ENCODE assay signal across 15 cellular contexts in genomic region chr1:114854693-114855320, GRCh38. TPM values are rescaled to one million over a fixed set of nuclear protein-coding genes. Genes with fewer than 3 reads are reported as not detected.
A peak's percentile ranks its signal among the peaks of the same experiment; 100 is the strongest.
DNase-seq lines count a peak whose midpoint lies in the region; ATAC-seq and TF ChIP-seq lines count a peak whose summit lies in the region.
"Had no signal": no experiment of that assay in that cellular context is flagged by ENCODE, and none has a peak within 500 bp of the region (broad histone marks: within the 10 kb centered on the region; RNA-seq: fewer than 3 reads in every experiment).

SYCP1 (plus strand) TSS chr1:114854863; CDS start chr1:114855465, 602 bp downstream.

- peaks cover 2% of the 10 kb centered on the region for H3K4me1 Mint-ChIP-seq in activated CD4-positive, alpha-beta T cell treated with anti-CD3 and anti-CD28 coated beads, Interleukin-2, amount 10 ng/mL, durations not matched to agents 7 days and 5 days
- H3K4me1 Mint-ChIP-seq in activated B cell treated with CpG ODN at 0.5 μM for 24 hours, result peaks cover 6% of the 10 kb centered on the region

- H3K9me3 ChIP-seq in skeletal muscle tissue (ENCODE audit: control insufficient read depth in 3 of 3, low read length in 3 of 3), result no peaks in the 10 kb centered on the region
- no peaks in the 10 kb centered on the region for H3K9me3 ChIP-seq in ascending aorta
- H3K9me3 ChIP-seq: neutrophil had no signal

- CTCF ChIA-PET in activated CD4-positive, alpha-beta T cell treated with anti-CD3 and anti-CD28 coated beads, Interleukin-2, amount 10 ng/mL, durations not matched to agents 7 days and 5 days (lab: Charles Lee), result no interaction called here
- CTCF ChIA-PET in activated B cell treated with CpG ODN at 0.5 μM for 24 hours (lab: Charles Lee), result no interaction called here

- H3K4me3 ChIP-seq in fibroblast of villous mesenchyme (ENCODE audit: low read depth, low read length) (peak within 1 kb of the TSS; percentile 2), skeletal muscle tissue (ENCODE audit: low read length in 3 of 3) (peak within 1 kb of the TSS in 2 of 3 donors; percentile 20 to 23), ascending aorta (no peak within 1 kb of the TSS)

- peaks cover 35% of the 10 kb centered on the region for H3K27me3 Mint-ChIP-seq in activated CD4-positive, alpha-beta T cell treated with anti-CD3 and anti-CD28 coated beads, Interleukin-2, amount 10 ng/mL, durations not matched to agents 7 days and 5 days
- H3K27me3 Mint-ChIP-seq in activated B cell treated with CpG ODN at 0.5 μM for 24 hours, result peaks cover 19% of the 10 kb centered on the region

- peak within 1 kb of the TSS; percentile 51 for H3K4me3 Mint-ChIP-seq in activated CD4-positive, alpha-beta T cell treated with anti-CD3 and anti-CD28 coated beads, Interleukin-2, amount 10 ng/mL, durations not matched to agents 7 days and 5 days
- H3K4me3 Mint-ChIP-seq in activated B cell treated with CpG ODN at 0.5 μM for 24 hours, result peak within 1 kb of the TSS; percentile 25

- no peaks in the 10 kb centered on the region for H3K36me3 ChIP-seq in skeletal muscle tissue (ENCODE audit: control insufficient read depth in 3 of 3, insufficient read depth in 3 of 3, low read length in 3 of 3)
- no peaks in the 10 kb centered on the region for H3K36me3 ChIP-seq in ascending aorta
- H3K36me3 ChIP-seq: neutrophil had no signal

- POLR2A ChIA-PET in activated CD4-positive, alpha-beta T cell treated with anti-CD3 and anti-CD28 coated beads, Interleukin-2, amount 10 ng/mL, durations not matched to agents 7 days and 5 days (lab: Charles Lee), result no interaction called here
- POLR2A ChIA-PET in activated B cell treated with CpG ODN at 0.5 μM for 24 hours (lab: Charles Lee), result no interaction called here

- intact Hi-C loops in activated B cell treated with CpG ODN at 0.5 μM for 24 hours (cut with micrococcal nuclease) (no loop called here), ascending aorta (cut with DNase I) (no loop called here)

- no peaks in the 10 kb centered on the region for H3K9me3 Mint-ChIP-seq in activated CD4-positive, alpha-beta T cell treated with anti-CD3 and anti-CD28 coated beads, Interleukin-2, amount 10 ng/mL, durations not matched to agents 7 days and 5 days
- no peaks in the 10 kb centered on the region for H3K9me3 Mint-ChIP-seq in activated B cell treated with CpG ODN at 0.5 μM for 24 hours

- ATAC-seq in activated B cell treated with CpG ODN at 0.5 μM for 24 hours (ENCODE audit: low read depth), result no peak

- DNase-seq in activated CD4-positive, alpha-beta T cell treated with anti-CD3 and anti-CD28 coated beads, Interleukin-2, amount 10 ng/mL, durations not matched to agents 7 days and 5 days, result no peak
- DNase-seq in activated CD4-positive, alpha-beta T cell treated with anti-CD3 and anti-CD28 coated beads, Interleukin-2, amount 50 U/mL, for 1 hour, result no peak
- DNase-seq in activated B cell treated with CpG ODN at 0.5 μM for 24 hours (no peak), fibroblast of villous mesenchyme (ENCODE audit: low read depth) (no peak), ascending aorta (ENCODE audit: low spot score in 2 of 2) (no peak), 8988T (no peak), NCI-H1092 (lab: John Stamatoyannopoulos, UW) (no peak)
- DNase-seq: amygdala; NCI-H2227 treated with DMSO at 0.1 percent for 48 hours; stimulated activated CD4-positive, alpha-beta T cell treated with anti-CD3 and anti-CD28 coated beads, Interleukin-4, amount 100 ng/mL, for 24 hours had no signal

- no peaks in the 10 kb centered on the region for H3K36me3 Mint-ChIP-seq in activated CD4-positive, alpha-beta T cell treated with anti-CD3 and anti-CD28 coated beads, Interleukin-2, amount 10 ng/mL, durations not matched to agents 7 days and 5 days (ENCODE audit: low read depth)
- H3K36me3 Mint-ChIP-seq in activated B cell treated with CpG ODN at 0.5 μM for 24 hours (ENCODE audit: low read depth), result no peaks in the 10 kb centered on the region

- TF ChIP-seq CTCF in activated B cell treated with CpG ODN at 0.5 μM for 24 hours (IDR thresholded peaks at IDR 0.05) (no peak), fibroblast of villous mesenchyme (IDR thresholded peaks at IDR 0.05; ENCODE audit: insufficient read depth, low read depth, low read length) (no peak), ascending aorta (IDR thresholded peaks at IDR 0.05) (no peak)

- H3K27ac ChIP-seq in skeletal muscle tissue (ENCODE audit: low read depth, low read length) (no peak within 1 kb of the TSS), ascending aorta (no peak within 1 kb of the TSS)
- H3K27ac ChIP-seq: epithelial cell of prostate, neutrophil, RWPE1, VCaP had no signal

- H3K27me3 ChIP-seq in skeletal muscle tissue (ENCODE audit: control insufficient read depth in 3 of 3, insufficient read depth in 3 of 3, low read length in 3 of 3) (peaks cover 17 to 26% (median 19%) of the 10 kb centered on the region in 3 donors), ascending aorta (no peaks in the 10 kb centered on the region)

- H3K9ac ChIP-seq in skeletal muscle tissue (ENCODE audit: low read depth in 1 of 3, low read length in 3 of 3), result peak within 1 kb of the TSS in 1 of 3 donors; percentile 43

- H3K4me1 ChIP-seq in skeletal muscle tissue (ENCODE audit: control insufficient read depth in 3 of 3, insufficient read depth in 3 of 3, low read length in 3 of 3) (peaks cover 0 to 2% (median 0%) of the 10 kb centered on the region in 3 donors), ascending aorta (no peaks in the 10 kb centered on the region)

- H3K27ac Mint-ChIP-seq in activated CD4-positive, alpha-beta T cell treated with anti-CD3 and anti-CD28 coated beads, Interleukin-2, amount 10 ng/mL, durations not matched to agents 7 days and 5 days, result no peak within 1 kb of the TSS
- H3K27ac Mint-ChIP-seq in activated B cell treated with CpG ODN at 0.5 μM for 24 hours, result no peak within 1 kb of the TSS

RNA-seq across cellular contexts. Expression of gene SYCP1, which starts in this region (rescaled TPM):
- total RNA-seq in activated CD4-positive, alpha-beta T cell treated with anti-CD3 and anti-CD28 coated beads, Interleukin-2, amount 10 ng/mL, durations not matched to agents 7 days and 5 days, result not detected
- total RNA-seq in activated B cell treated with CpG ODN at 0.5 μM for 24 hours, result not detected in 2 replicates
- not detected in 2 replicates for total RNA-seq in fibroblast of villous mesenchyme
- not detected for total RNA-seq in skeletal muscle tissue
- total RNA-seq in ascending aorta, result not detected

Comparison
In these comparisons a context has a peak if more than half of its experiments do, and no peak if none do; other contexts are left out.
1. H3K4me3 ChIP-seq: peak in fibroblast of villous mesenchyme (single experiment) and skeletal muscle tissue (2 of 3); none in ascending aorta (0 of 2).